Comparison of ENCODE assay signal across 13 cellular contexts in genomic region chr12:57146925-57147640, GRCh38. TPM values are rescaled to one million over a fixed set of nuclear protein-coding genes. Genes with fewer than 3 reads are reported as not detected.
DNase-seq lines count a peak whose midpoint lies in the region; TF ChIP-seq lines count a peak whose summit lies in the region.
"Had no signal": no experiment of that assay in that cellular context is flagged by ENCODE, and none has a peak within 500 bp of the region (broad histone marks: within the 10 kb centered on the region; RNA-seq: fewer than 3 reads in every experiment).

Gene LRP1-AS (minus strand): TSS chr12:57147619.

- H3K4me1 ChIP-seq in endodermal cell (ENCODE audit: control insufficient read depth, insufficient read depth, low read length): peaks cover 26% of the 10 kb centered on the region

- H3K4me3 ChIP-seq in endodermal cell (ENCODE audit: low read length): no peak within 1 kb of the TSS

- no peaks in the 10 kb centered on the region for H3K27me3 Mint-ChIP-seq in endodermal cell (ENCODE audit: insufficient read depth)
- H3K27me3 Mint-ChIP-seq in neural crest cell (ENCODE audit: low read depth): no peaks in the 10 kb centered on the region
- H3K27me3 Mint-ChIP-seq in type B pancreatic cell: no peaks in the 10 kb centered on the region
- H3K27me3 Mint-ChIP-seq: activated B cell treated with CpG ODN at 0.5 μM for 24 hours; activated T-helper 17 cell treated with anti-CD3 and anti-CD28 coated beads, Interleukin-2, amount 50 U/mL, for 72 hours had no signal

- H3K9me3 Mint-ChIP-seq in endodermal cell (no peaks in the 10 kb centered on the region), neural crest cell (no peaks in the 10 kb centered on the region), type B pancreatic cell (no peaks in the 10 kb centered on the region)
- H3K9me3 Mint-ChIP-seq: activated B cell treated with CpG ODN at 0.5 μM for 24 hours; activated T-helper 17 cell treated with anti-CD3 and anti-CD28 coated beads, Interleukin-2, amount 50 U/mL, for 72 hours had no signal

- H3K36me3 Mint-ChIP-seq in endodermal cell (ENCODE audit: low read depth) (peaks cover 47% of the 10 kb centered on the region), neural crest cell (ENCODE audit: low read depth) (no peaks in the 10 kb centered on the region), type B pancreatic cell (peaks cover 25% of the 10 kb centered on the region)

- peak within 1 kb of the TSS; percentile 33 for H3K4me3 Mint-ChIP-seq in endodermal cell
- no peak within 1 kb of the TSS for H3K4me3 Mint-ChIP-seq in neural crest cell
- peak within 1 kb of the TSS; percentile 41 for H3K4me3 Mint-ChIP-seq in type B pancreatic cell
- H3K4me3 Mint-ChIP-seq: activated B cell treated with CpG ODN at 0.5 μM for 24 hours; activated T-helper 17 cell treated with anti-CD3 and anti-CD28 coated beads, Interleukin-2, amount 50 U/mL, for 72 hours had no signal

- H3K27ac Mint-ChIP-seq in endodermal cell (peak within 1 kb of the TSS; percentile 85), neural crest cell (ENCODE audit: unreplicated experiment) (peak within 1 kb of the TSS; percentile 43), type B pancreatic cell (peak within 1 kb of the TSS; percentile 76)
- H3K27ac Mint-ChIP-seq: activated B cell treated with CpG ODN at 0.5 μM for 24 hours; activated T-helper 17 cell treated with anti-CD3 and anti-CD28 coated beads, Interleukin-2, amount 50 U/mL, for 72 hours had no signal

- H3K4me1 Mint-ChIP-seq in endodermal cell (peaks cover 36% of the 10 kb centered on the region), neural crest cell (peaks cover 33% of the 10 kb centered on the region), type B pancreatic cell (ENCODE audit: unreplicated experiment) (peaks cover 60% of the 10 kb centered on the region)
- H3K4me1 Mint-ChIP-seq: activated B cell treated with CpG ODN at 0.5 μM for 24 hours; activated T-helper 17 cell treated with anti-CD3 and anti-CD28 coated beads, Interleukin-2, amount 50 U/mL, for 72 hours had no signal

- peaks cover 58% of the 10 kb centered on the region for H3K36me3 ChIP-seq in endodermal cell (ENCODE audit: control insufficient read depth, insufficient read depth, low read length)

- H3K27me3 ChIP-seq in endodermal cell (ENCODE audit: control insufficient read depth, insufficient read depth, low read length, poor library complexity, severe bottlenecking): no peaks in the 10 kb centered on the region

- H3K9ac ChIP-seq in endodermal cell (ENCODE audit: extremely low read depth, low read length, poor library complexity, severe bottlenecking): no peak within 1 kb of the TSS

- H3K27ac ChIP-seq in endodermal cell (ENCODE audit: low read depth, low read length): peak within 1 kb of the TSS; percentile 57

- H3K9me3 ChIP-seq in endodermal cell (ENCODE audit: control insufficient read depth, low read length): no peaks in the 10 kb centered on the region

- WGBS in endodermal cell (ENCODE audit: insufficient coverage in 1 of 2, insufficient read length in 1 of 2), 2 experiments: 43 to 83% methylated on average over 1 to 4 of the region's 4 CpGs

- TF ChIP-seq CTCF in endodermal cell (conservative IDR thresholded peaks at IDR 0.05): no peak
- no peak for TF ChIP-seq CTCF in neural crest cell (conservative IDR thresholded peaks at IDR 0.05)
- TF ChIP-seq CTCF in type B pancreatic cell (conservative IDR thresholded peaks at IDR 0.05): no peak

- peak; percentile 12 for DNase-seq in SKM-1 (lab: John Stamatoyannopoulos, UW; ENCODE audit: unreplicated experiment)
- no peak for DNase-seq in endodermal cell
- DNase-seq in neural crest cell (ENCODE audit: low read depth, low spot score): no peak
- no peak for DNase-seq in type B pancreatic cell (ENCODE audit: extremely low spot score, unreplicated experiment)
- DNase-seq in NCI-H1930 (lab: John Stamatoyannopoulos, UW): no peak
- DNase-seq in EL: no peak
- DNase-seq in SHP77 (lab: John Stamatoyannopoulos, UW): no peak
- DNase-seq: activated B cell treated with CpG ODN at 0.5 μM for 24 hours; cerebellar nuclear complex; DMS 273 treated with DMSO at 0.1 percent for 48 hours; stimulated activated naive CD8-positive, alpha-beta T cell treated with anti-CD3 and anti-CD28 coated beads, Interleukin-15, Interleukin-2, amounts not matched to agents 100 U/mL and 50 U/mL, for 24 hours had no signal

RNA-seq across cellular contexts. Expression of gene LRP1-AS, which starts in this region (rescaled TPM):
- total RNA-seq in endodermal cell (not detected), neural crest cell (not detected in 2 replicates), type B pancreatic cell (ENCODE audit: low replicate concordance) (not detected in 2 replicates)
- polyA plus RNA-seq in endodermal cell (2013, experiment 1 of 2): not detected
- polyA plus RNA-seq in endodermal cell (2013, experiment 2 of 2): not detected
- total RNA-seq: activated B cell treated with CpG ODN at 0.5 μM for 24 hours; activated T-helper 17 cell treated with anti-CD3 and anti-CD28 coated beads, Interleukin-2, amount 50 U/mL, for 72 hours; mononuclear cell had no signal
